Comparison of ENCODE assay signal across 23 cellular contexts in the genomic region with DNA sequence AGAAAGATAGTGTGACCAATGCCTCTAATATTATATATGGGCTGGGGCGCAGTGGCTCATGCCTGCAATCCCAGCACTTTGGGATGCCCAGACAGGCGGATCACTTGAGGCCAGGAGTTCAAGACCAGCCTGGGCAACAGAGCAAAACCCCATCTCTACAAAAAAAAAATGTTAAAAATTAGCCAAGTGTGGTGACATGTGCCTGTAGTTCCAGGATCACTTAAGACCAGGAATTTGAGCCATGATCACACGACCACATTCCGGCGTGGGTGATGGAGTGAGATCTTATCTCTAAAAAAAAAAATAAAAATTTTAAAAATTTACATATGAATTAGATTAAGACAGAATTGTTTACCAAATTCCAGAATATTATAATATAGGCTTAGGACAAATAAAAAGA. TPM values are rescaled to one million over a fixed set of nuclear protein-coding genes. Genes with fewer than 3 reads are reported as not detected.
DNase-seq lines count a peak whose midpoint lies in the region; ATAC-seq, FAIRE-seq and TF ChIP-seq lines count a peak whose summit lies in the region.
"Had no signal": no experiment of that assay in that cellular context is flagged by ENCODE, and none has a peak within 500 bp of the region (broad histone marks: within the 10 kb centered on the region; RNA-seq: fewer than 3 reads in every experiment).

No MANE protein-coding gene starts in this region.

- peak overlapping the region; percentile 49 to 84 (median 62); a peak in 20 of 22 replicates for H3K4me2 ChIP-seq in BLaER1 treated with 17β-estradiol and CSF1 and Interleukin-3, amounts not matched to agents 10 nM and 100 nM
- H3K4me2 ChIP-seq in GM23338 = no peak overlapping the region
- H3K4me2 ChIP-seq: A549 had no signal

- no peak for ATAC-seq in GM23338
- ATAC-seq in activated T-helper 17 cell treated with anti-CD3 and anti-CD28 coated beads, Interleukin-2, amount 50 U/mL, for 72 hours (replicated peaks) = no peak
- no peak for ATAC-seq in GM18502 (IDR thresholded peaks at IDR 0.05; ENCODE audit: poor library complexity, unreplicated experiment)
- ATAC-seq: A549, K562, PC-3, SK-N-SH treated with all-trans-retinoic acid at 6 μM for 48 hours had no signal

- H3K27ac Mint-ChIP-seq in GM23338 = peak overlapping the region; percentile 45; the same call in 1 of the 2 replicates
- peak overlapping the region; percentile 9 for H3K27ac Mint-ChIP-seq in activated T-helper 17 cell treated with anti-CD3 and anti-CD28 coated beads, Interleukin-2, amount 50 U/mL, for 72 hours

- intact Hi-C loops in kidney (cut with DNase I) = loop anchor here (10.0 kb wide), 1 partner anchor 47 kb away; no protein-coding TSS in a partner anchor

- H3K27me3 Mint-ChIP-seq in GM23338 (ENCODE audit: insufficient read depth, low read depth, poor library complexity) = peaks cover 4% of the 10 kb centered on the region
- H3K27me3 Mint-ChIP-seq in activated T-helper 17 cell treated with anti-CD3 and anti-CD28 coated beads, Interleukin-2, amount 50 U/mL, for 72 hours = no peaks in the 10 kb centered on the region

- no peaks in the 10 kb centered on the region for H3K9me3 ChIP-seq in BLaER1 treated with 17β-estradiol and CSF1 and Interleukin-3, amounts not matched to agents 10 nM and 100 nM (replicated peaks in 1 of 11)
- no peaks in the 10 kb centered on the region for H3K9me3 ChIP-seq in kidney (ENCODE audit: control insufficient read depth in 1 of 2, low read length in 2 of 2)
- H3K9me3 ChIP-seq: A549, Caco-2 had no signal

- peaks cover 17 to 72% (median 49%) of the 10 kb centered on the region in 10 experiments for H3K4me1 ChIP-seq in BLaER1 treated with 17β-estradiol and CSF1 and Interleukin-3, amounts not matched to agents 10 nM and 100 nM
- peaks cover 3% of the 10 kb centered on the region for H3K4me1 ChIP-seq in GM23338 (ENCODE audit: insufficient read depth)
- peaks cover 2 to 12% of the 10 kb centered on the region in 2 donors for H3K4me1 ChIP-seq in kidney (ENCODE audit: control insufficient read depth in 1 of 2, insufficient read depth in 1 of 2, low read depth in 1 of 2, low read length in 2 of 2)

- H3K36me3 Mint-ChIP-seq in GM23338 (ENCODE audit: low read depth) = peaks cover 22% of the 10 kb centered on the region
- H3K36me3 Mint-ChIP-seq in activated T-helper 17 cell treated with anti-CD3 and anti-CD28 coated beads, Interleukin-2, amount 50 U/mL, for 72 hours (ENCODE audit: low read depth) = peaks cover 37% of the 10 kb centered on the region

- peaks cover 15% of the 10 kb centered on the region; the same call in 2 of the 3 replicates for H3K4me1 Mint-ChIP-seq in GM23338
- H3K4me1 Mint-ChIP-seq in activated T-helper 17 cell treated with anti-CD3 and anti-CD28 coated beads, Interleukin-2, amount 50 U/mL, for 72 hours = peaks cover 23% of the 10 kb centered on the region

- H3K4me3 Mint-ChIP-seq in GM23338 = no peak overlapping the region
- no peak overlapping the region for H3K4me3 Mint-ChIP-seq in activated T-helper 17 cell treated with anti-CD3 and anti-CD28 coated beads, Interleukin-2, amount 50 U/mL, for 72 hours

- peak overlapping the region in 6 of 11 experiments; percentile 47 to 72 (median 63); a peak in 10 of 22 replicates for H3K27ac ChIP-seq in BLaER1 treated with 17β-estradiol and CSF1 and Interleukin-3, amounts not matched to agents 10 nM and 100 nM
- H3K27ac ChIP-seq in GM23338 (ENCODE audit: low read depth) (no peak overlapping the region), kidney (ENCODE audit: low read depth in 2 of 2, low read length in 2 of 2) (peak overlapping the region in 1 of 2 donors; percentile 43)
- H3K27ac ChIP-seq: A549, C4-2B, RWPE1 had no signal

- H3K27me3 ChIP-seq in BLaER1 treated with 17β-estradiol and CSF1 and Interleukin-3, amounts not matched to agents 10 nM and 100 nM = no peaks in the 10 kb centered on the region
- H3K27me3 ChIP-seq in GM23338 (ENCODE audit: insufficient read depth) = no peaks in the 10 kb centered on the region

- 0 out of 20 replicates have a peak overlapping the region, but pooled peaks of 1 of the 10 experiments have one; percentile 18 for H3K4me3 ChIP-seq in BLaER1 treated with 17β-estradiol and CSF1 and Interleukin-3, amounts not matched to agents 10 nM and 100 nM
- no peak overlapping the region for H3K4me3 ChIP-seq in GM23338
- no peak overlapping the region for H3K4me3 ChIP-seq in kidney (ENCODE audit: low read length in 2 of 2)
- H3K4me3 ChIP-seq: A549, K562 had no signal

- H2AFZ ChIP-seq in GM23338 = no peak overlapping the region

- peaks cover 0 to 49% (median 12%) of the 10 kb centered on the region in 11 experiments; a peak in 14 of 22 replicates for H3K36me3 ChIP-seq in BLaER1 treated with 17β-estradiol and CSF1 and Interleukin-3, amounts not matched to agents 10 nM and 100 nM
- peaks cover 5% of the 10 kb centered on the region; the same call in 1 of the 2 replicates for H3K36me3 ChIP-seq in GM23338 (ENCODE audit: insufficient read depth)
- H3K36me3 ChIP-seq in kidney (ENCODE audit: control insufficient read depth in 1 of 2, insufficient read depth in 2 of 2, low read length in 2 of 2) = peaks cover 10 to 15% of the 10 kb centered on the region in 2 donors

- H3K79me2 ChIP-seq in GM23338 (replicated peaks; ENCODE audit: insufficient read depth) = peaks cover 69% of the 10 kb centered on the region

- H4K20me1 ChIP-seq in BLaER1 treated with 17β-estradiol and CSF1 and Interleukin-3, amounts not matched to agents 10 nM and 100 nM = peaks cover 0 to 9% (median 0%) of the 10 kb centered on the region in 11 experiments; a peak in 3 of 22 replicates
- H4K20me1 ChIP-seq in GM23338 (replicated peaks; ENCODE audit: insufficient read depth) = no peaks in the 10 kb centered on the region; the same call in 1 of the 2 replicates

- H3K9ac ChIP-seq in BLaER1 treated with 17β-estradiol and CSF1 and Interleukin-3, amounts not matched to agents 10 nM and 100 nM = no peak overlapping the region; a peak in 1 of 22 replicates
- H3K9ac ChIP-seq in kidney (ENCODE audit: low read length in 2 of 2) = no peak overlapping the region

- DNase-seq in GM23338 (ENCODE audit: low spot score) = no peak
- DNase-seq in kidney = no peak
- no peak for DNase-seq in DMS114 treated with DMSO at 0.1 percent for 48 hours (lab: John Stamatoyannopoulos, UW; ENCODE audit: unreplicated experiment)
- no peak for DNase-seq in T-helper 1 cell
- no peak for DNase-seq in NCI-H2196 treated with DMSO at 0.1 percent for 48 hours (lab: John Stamatoyannopoulos, UW; ENCODE audit: unreplicated experiment)
- DNase-seq: Caco-2, NCI-H187, NCI-H2107, NCI-H2227 treated with DMSO at 0.1 percent for 48 hours, NCI-H510A treated with DMSO at 0.1 percent for 48 hours, NCI-H774, PC-3, SIG-M5 had no signal

- peak; percentile 50 for FAIRE-seq in kidney (lab: Jason Lieb, UNC)
- FAIRE-seq: A549, GM12891, GM18507, K562 had no signal

- no peaks in the 10 kb centered on the region for H3F3A ChIP-seq in GM23338 (replicated peaks; ENCODE audit: low read depth)

- no peaks in the 10 kb centered on the region for H3K9me2 ChIP-seq in GM23338 (ENCODE audit: insufficient read depth)

- no peaks in the 10 kb centered on the region for H3K9me3 Mint-ChIP-seq in GM23338
- H3K9me3 Mint-ChIP-seq in activated T-helper 17 cell treated with anti-CD3 and anti-CD28 coated beads, Interleukin-2, amount 50 U/mL, for 72 hours = no peaks in the 10 kb centered on the region

- TF ChIP-seq CTCF in GM23338 (conservative IDR thresholded peaks at IDR 0.05; ENCODE audit: low read depth in 2 of 2) = no peak
- no peak for TF ChIP-seq CTCF in kidney (IDR thresholded peaks at IDR 0.05; ENCODE audit: borderline replicate concordance, extremely low read depth, insufficient read depth)

TF ChIP-seq in GM23338, 12 proteins besides CTCF, POLR2A, EP300 and RAD21 (continues in another document):
- no peak for TF ChIP-seq ZNF114 (CRISPR knock-in tag; IDR thresholded peaks at IDR 0.05)
- TF ChIP-seq EZH2 (IDR thresholded peaks at IDR 0.05; ENCODE audit: low read depth, unreplicated experiment) = no peak
- TF ChIP-seq EZH2phosphoT487 (IDR thresholded peaks at IDR 0.05; ENCODE audit: unreplicated experiment) = no peak

RNA-seq across cellular contexts. Expression of a gene that starts 12.0 kb away (rescaled TPM):
- 95.7 and 121 TPM in 2 replicates for total RNA-seq in GM23338 (2014; rRNA removed; shearing (Covaris generic))
- polyA plus RNA-seq in GM23338 (2016; fragmentation: Nextera tagmentation; extraction: Ambion mirVana) (23.3 and 30.3 TPM in 2 replicates), kidney (ENCODE audit: insufficient read depth, low read depth, low replicate concordance) (70.1 TPM)
- 10 to 100 TPM; 30.7 to 42.7 TPM for total RNA-seq in activated T-helper 17 cell treated with anti-CD3 and anti-CD28 coated beads, Interleukin-2, amount 50 U/mL, for 72 hours
- 63.1 TPM for total RNA-seq in kidney

RNA-seq across cellular contexts. Expression of a gene that starts 20.2 kb away (rescaled TPM):
- total RNA-seq in GM23338 (2014; rRNA removed; shearing (Covaris generic)) = 87.8 and 87.9 TPM in 2 replicates
- 76.6 and 82.7 TPM in 2 replicates for polyA plus RNA-seq in GM23338 (2016; fragmentation: Nextera tagmentation; extraction: Ambion mirVana)
- 10 to 100 TPM; 32.6 to 36.0 TPM for total RNA-seq in activated T-helper 17 cell treated with anti-CD3 and anti-CD28 coated beads, Interleukin-2, amount 50 U/mL, for 72 hours
- 57.1 TPM for total RNA-seq in kidney
- polyA plus RNA-seq in kidney (ENCODE audit: insufficient read depth, low read depth, low replicate concordance) = 39.5 TPM
